ENCODE assay signal across 15 cellular contexts in genomic region chr1:228071839-228072657, GRCh38. TPM values are rescaled to one million over a fixed set of nuclear protein-coding genes. Genes with fewer than 3 reads are reported as not detected.
DNase-seq lines count a peak whose midpoint lies in the region; ATAC-seq and TF ChIP-seq lines count a peak whose summit lies in the region.
"Had no signal": no experiment of that assay in that cellular context is flagged by ENCODE, and none has a peak within 500 bp of the region (broad histone marks: within the 10 kb centered on the region; RNA-seq: fewer than 3 reads in every experiment).

No MANE protein-coding gene starts in this region.

- H3K9ac ChIP-seq in mammary epithelial cell (ENCODE audit: insufficient read depth, low read length) = no peak overlapping the region

- DNase-seq in MCF 10A (ENCODE audit: unreplicated experiment) = no peak
- no peak for DNase-seq in mammary epithelial cell
- DNase-seq in Panc1 (ENCODE audit: low read depth, low spot score) = no peak
- DNase-seq in erythroblast (lab: John Stamatoyannopoulos, UW) = no peak
- peak in 1 of 2 donors; percentile 71 for DNase-seq in aorta
- no peak for DNase-seq in NCI-H146 treated with DMSO at 0.1 percent for 48 hours (lab: John Stamatoyannopoulos, UW; ENCODE audit: unreplicated experiment)
- DNase-seq: activated CD4-positive, alpha-beta T cell treated with anti-CD3 and anti-CD28 coated beads, Interleukin-2, amount 50 U/mL, for 1 hour; cerebellar nuclear complex; effector CD4-positive, alpha-beta T cell; Kasumi-1; left ventricle myocardium superior had no signal

- ATAC-seq in Panc1 (peak; percentile 35), aorta (ENCODE audit: low FRiP score) (peak; percentile 8), GM18511 (IDR thresholded peaks at IDR 0.05; ENCODE audit: unreplicated experiment) (no peak)
- ATAC-seq: left ventricle myocardium superior had no signal

- H3K4me3 ChIP-seq in mammary epithelial cell (replicated peaks in 1 of 3; ENCODE audit: insufficient read depth in 1 of 3, low read depth in 2 of 3, low read length in 3 of 3) = no peak overlapping the region
- no peak overlapping the region for H3K4me3 ChIP-seq in Panc1 (ENCODE audit: low read depth in 2 of 2, low read length in 2 of 2)
- H3K4me3 ChIP-seq in aorta (ENCODE audit: low read length in 2 of 2) = no peak overlapping the region
- H3K4me3 ChIP-seq: right atrium auricular region, stomach, upper lobe of left lung had no signal

- H3K9me3 ChIP-seq in mammary epithelial cell (replicated peaks; ENCODE audit: insufficient read depth, low read length) = no peaks in the 10 kb centered on the region
- H3K9me3 ChIP-seq in Panc1 (ENCODE audit: control insufficient read depth, insufficient read depth, low read depth, low read length) = no peaks in the 10 kb centered on the region
- no peaks in the 10 kb centered on the region for H3K9me3 ChIP-seq in aorta (ENCODE audit: control insufficient read depth, low read length)
- H3K9me3 ChIP-seq: right atrium auricular region, stomach, upper lobe of left lung had no signal

- WGBS in mammary epithelial cell (ENCODE audit: low coverage, missing lambda C conversion rate) = 72% methylated on average over 5 of the region's 7 CpGs
- WGBS in aorta, 2 donors = 62 to 64% methylated on average over 7 of the region's 7 CpGs

- peaks cover 5% of the 10 kb centered on the region for H3K4me1 Mint-ChIP-seq in MCF 10A (ENCODE audit: insufficient read depth, unreplicated experiment)

- no peak overlapping the region for H3K27ac ChIP-seq in mammary epithelial cell (ENCODE audit: insufficient read depth, low read depth, low read length)
- H3K27ac ChIP-seq in Panc1 (ENCODE audit: low read length) = no peak overlapping the region
- no peak overlapping the region for H3K27ac ChIP-seq in aorta (ENCODE audit: low read depth in 1 of 2, low read length in 2 of 2)
- H3K27ac ChIP-seq: right atrium auricular region, stomach, upper lobe of left lung had no signal

- no TSS peak for BruUV-seq in MCF 10A (replicated peaks; lab: Mats Ljungman, UMichigan)
- BruUV-seq in mammary epithelial cell (replicated peaks; lab: Mats Ljungman, UMichigan) = no TSS peak
- no TSS peak for BruUV-seq in Panc1 (replicated peaks; lab: Mats Ljungman, UMichigan)

- TF ChIP-seq POLR2A in erythroblast (IDR thresholded peaks at IDR 0.05; ENCODE audit: low read length) = peak; percentile 44

- H3K4me1 ChIP-seq in mammary epithelial cell (ENCODE audit: insufficient read depth, low read length) = no peaks in the 10 kb centered on the region
- no peaks in the 10 kb centered on the region for H3K4me1 ChIP-seq in Panc1 (ENCODE audit: control insufficient read depth, insufficient read depth, low read length)
- H3K4me1 ChIP-seq in aorta (ENCODE audit: control insufficient read depth in 1 of 2, insufficient read depth in 2 of 2, low read length in 2 of 2) = no peaks in the 10 kb centered on the region
- H3K4me1 ChIP-seq: right atrium auricular region, stomach had no signal

- no peak overlapping the region for H2AFZ ChIP-seq in mammary epithelial cell (ENCODE audit: low read depth, low read length)

- H3K79me2 ChIP-seq in mammary epithelial cell (ENCODE audit: insufficient read depth, low read length) = no peaks in the 10 kb centered on the region

- dilution Hi-C loops in mammary epithelial cell (cut with HindIII; ENCODE audit: low sequenced_read_pairs) = no loop called here

- CTCF ChIA-PET in MCF 10A (lab: Yijun Ruan, JAX) = interaction anchor here (0.7 to 3.2 kb wide), 3 partner anchors 69 to 1036 kb away, joined by 3 to 37 read pairs (median 26); no protein-coding TSS in a partner anchor
- CTCF ChIA-PET in mammary epithelial cell (lab: Charles Lee; ENCODE audit: low non-redundant PET) = no interaction called here
- CTCF ChIA-PET in Panc1 (lab: Charles Lee) = no interaction called here

- intact Hi-C loops in MCF 10A (cut with micrococcal nuclease) = loop anchor here (5.0 kb wide), 2 partner anchors 265 to 310 kb away; no protein-coding TSS in a partner anchor
- intact Hi-C loops in mammary epithelial cell (cut with micrococcal nuclease) = no loop called here
- intact Hi-C loops in Panc1 (cut with micrococcal nuclease; ENCODE audit: unreplicated experiment) = loop anchor here (2.0 kb wide), 1 partner anchor 71 kb away; no protein-coding TSS in a partner anchor
- intact Hi-C loops in aorta (cut with DNase I) = no loop called here

- H4K20me1 ChIP-seq in mammary epithelial cell (ENCODE audit: insufficient read depth, low read length) = no peaks in the 10 kb centered on the region

- H3K27me3 ChIP-seq in mammary epithelial cell (ENCODE audit: insufficient read depth, low read length) = no peaks in the 10 kb centered on the region
- H3K27me3 ChIP-seq in Panc1 (ENCODE audit: control insufficient read depth, insufficient read depth, low read length) = no peaks in the 10 kb centered on the region; the same call in 1 of the 2 replicates
- no peaks in the 10 kb centered on the region for H3K27me3 ChIP-seq in aorta (ENCODE audit: control insufficient read depth in 1 of 2, insufficient read depth in 2 of 2, low read length in 1 of 2)

- H3K9me3 Mint-ChIP-seq in MCF 10A (ENCODE audit: unreplicated experiment) = no peaks in the 10 kb centered on the region

- H3K27me3 Mint-ChIP-seq in MCF 10A (ENCODE audit: insufficient read depth, unreplicated experiment) = peaks cover 22% of the 10 kb centered on the region

- POLR2A ChIA-PET in MCF 10A (lab: Yijun Ruan, JAX) = no interaction called here
- POLR2A ChIA-PET in Panc1 (lab: Charles Lee) = no interaction called here

- H3K4me2 ChIP-seq in mammary epithelial cell (ENCODE audit: insufficient read depth, low read depth, low read length) = no peak overlapping the region

- no peak overlapping the region for H3K27ac Mint-ChIP-seq in MCF 10A (ENCODE audit: low read depth, unreplicated experiment)

- TF ChIP-seq CTCF in MCF 10A (IDR thresholded peaks at IDR 0.05; ENCODE audit: unreplicated experiment) = peak; percentile 8
- no peak for TF ChIP-seq CTCF in mammary epithelial cell (conservative IDR thresholded peaks at IDR 0.05 in 1 of 2, IDR thresholded peaks at IDR 0.05 in 1 of 2; ENCODE audit: extremely low read depth in 1 of 2, insufficient read depth in 1 of 2, low read depth in 1 of 2, low read length in 2 of 2)
- no peak; the same call in 1 of the 2 replicates for TF ChIP-seq CTCF in Panc1 (IDR thresholded peaks at IDR 0.05)

- in situ Hi-C loops in mammary epithelial cell (cut with MboI; ENCODE audit: low sequenced_read_pairs in 2 of 2) = no loop called here
- in situ Hi-C loops in Panc1 (cut with HindIII; ENCODE audit: low pct_unique_long_range_greater_than_20kb, low sequenced_read_pairs) = no loop called here

- H3K36me3 ChIP-seq in mammary epithelial cell (ENCODE audit: insufficient read depth, low read length) (no peaks in the 10 kb centered on the region), Panc1 (ENCODE audit: control insufficient read depth, insufficient read depth, low read length) (no peaks in the 10 kb centered on the region), aorta (ENCODE audit: control insufficient read depth in 1 of 2, insufficient read depth in 2 of 2, low read length in 1 of 2) (no peaks in the 10 kb centered on the region)
- H3K36me3 ChIP-seq: right atrium auricular region, stomach, upper lobe of left lung had no signal

- no peak overlapping the region for H3K4me3 Mint-ChIP-seq in MCF 10A (ENCODE audit: unreplicated experiment)

- peaks cover 2% of the 10 kb centered on the region for H3K36me3 Mint-ChIP-seq in MCF 10A (ENCODE audit: insufficient read depth, unreplicated experiment)

RNA-seq across cellular contexts. Expression of gene ARF1, which starts 10.5 kb away (rescaled TPM):
- 870 and 1,140 TPM in 2 replicates for total RNA-seq in MCF 10A (2022)
- total RNA-seq in mammary epithelial cell = 100 to 1,000 TPM; 327 to 372 TPM
- 595 TPM for polyA plus RNA-seq in mammary epithelial cell
- 273 TPM for polyA minus RNA-seq in mammary epithelial cell
- total RNA-seq in Panc1 (2021; ENCODE audit: unreplicated experiment) = 321 TPM
- polyA plus RNA-seq in Panc1 (2012; ENCODE audit: insufficient read length) = 556 TPM
- 100 to 1,000 TPM; 291 to 356 TPM for total RNA-seq in aorta
- polyA plus RNA-seq in aorta = 100 to 1,000 TPM; 232 to 349 TPM

RNA-seq across cellular contexts. Expression of gene C1orf35, which starts 31.1 kb away (rescaled TPM):
- 48.9 and 49.2 TPM in 2 replicates for total RNA-seq in MCF 10A (2022)
- 10 to 100 TPM in 1 of 2 donors, 1 to 10 TPM in 1; 5.7 to 19.6 TPM for total RNA-seq in mammary epithelial cell
- 14.5 TPM for polyA plus RNA-seq in mammary epithelial cell
- 9.7 TPM for polyA minus RNA-seq in mammary epithelial cell
- total RNA-seq in Panc1 (2021; ENCODE audit: unreplicated experiment) = 24.9 TPM
- polyA plus RNA-seq in Panc1 (2012; ENCODE audit: insufficient read length) = 28.1 TPM
- total RNA-seq in aorta = 10 to 100 TPM in 1 of 2 donors, 1 to 10 TPM in 1; 7.9 to 11.4 TPM
- 10 to 100 TPM in 1 of 2 donors, 1 to 10 TPM in 1; 3.6 to 36.2 TPM for polyA plus RNA-seq in aorta

RNA-seq across cellular contexts. Expression of gene MRPL55, which starts 37.1 kb away (rescaled TPM):
- 85.4 and 111 TPM in 2 replicates for total RNA-seq in MCF 10A (2022)
- total RNA-seq in mammary epithelial cell = 10 to 100 TPM; 37.7 to 42.3 TPM
- 66.4 TPM for polyA plus RNA-seq in mammary epithelial cell
- 11.7 TPM for polyA minus RNA-seq in mammary epithelial cell
- 53.0 TPM for total RNA-seq in Panc1 (2021; ENCODE audit: unreplicated experiment)
- polyA plus RNA-seq in Panc1 (2012; ENCODE audit: insufficient read length) = 128 TPM
- 10 to 100 TPM; 27.4 to 35.4 TPM for total RNA-seq in aorta
- polyA plus RNA-seq in aorta = 100 to 1,000 TPM in 1 of 2 donors, 10 to 100 TPM in 1; 41.8 to 152 TPM

Comparison
In these comparisons a context has a peak if more than half of its experiments do, and no peak if none do; other contexts are left out.
1. intact Hi-C loops: an anchor here in MCF 10A (5.0 kb wide) and Panc1 (2.0 kb wide); none called in mammary epithelial cell and aorta.